ENCODE assay signal across 9 cellular contexts in the genomic region with DNA sequence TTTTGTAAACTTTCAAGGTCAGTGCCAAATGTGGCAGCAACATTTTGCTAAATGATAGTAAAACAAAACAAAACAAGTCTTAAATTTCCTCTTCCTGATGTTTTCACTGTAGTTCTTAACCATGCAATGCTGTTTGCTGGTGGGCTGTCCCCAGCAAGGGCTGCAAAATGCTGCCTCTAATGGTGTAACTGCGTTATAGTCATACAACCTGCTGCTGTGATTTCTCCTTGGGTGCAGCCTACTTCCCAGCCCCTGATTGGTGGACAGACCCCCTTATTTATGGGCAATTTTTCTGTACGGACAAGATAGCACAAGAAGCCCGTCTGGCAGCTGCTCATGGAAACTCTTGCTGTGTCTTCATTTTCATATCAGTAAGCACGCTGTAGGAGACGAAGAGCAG. TPM values are rescaled to one million over a fixed set of nuclear protein-coding genes. Genes with fewer than 3 reads are reported as not detected.
DNase-seq lines count a peak whose midpoint lies in the region; ATAC-seq and TF ChIP-seq lines count a peak whose summit lies in the region.
"Had no signal": no experiment of that assay in that cellular context is flagged by ENCODE, and none has a peak within 500 bp of the region (broad histone marks: within the 10 kb centered on the region; RNA-seq: fewer than 3 reads in every experiment).

No MANE protein-coding gene starts in this region.

- peak; percentile 8 for DNase-seq in EL
- peak; percentile 32 for DNase-seq in WTC11 (ENCODE audit: low spot score)
- DNase-seq in mesothelial cell of epicardium (ENCODE audit: low spot score in 2 of 2, unreplicated experiment in 2 of 2): peak in 1 of 2 experiments; percentile 40
- no peak for DNase-seq in stimulated activated naive CD4-positive, alpha-beta T cell (lab: John Stamatoyannopoulos, UW)
- DNase-seq: NCI-H187 treated with DMSO at 0.1 percent for 48 hours had no signal

- POLR2A ChIA-PET in WTC11 (lab: Charles Lee): no interaction called here

- H3K4me1 Mint-ChIP-seq in WTC11 (peaks cover 8% of the 10 kb centered on the region), mesothelial cell of epicardium (peaks cover 6% of the 10 kb centered on the region)

- peak; percentile 58 for ATAC-seq in HG02885 (IDR thresholded peaks at IDR 0.05; ENCODE audit: poor library complexity, unreplicated experiment)
- ATAC-seq in WTC11: peak; percentile 99
- ATAC-seq in HG03139 (IDR thresholded peaks at IDR 0.05; ENCODE audit: unreplicated experiment): no peak
- no peak for ATAC-seq in GM21367 (IDR thresholded peaks at IDR 0.05; ENCODE audit: unreplicated experiment)
- no peak for ATAC-seq in GM21381 (IDR thresholded peaks at IDR 0.05; ENCODE audit: unreplicated experiment)

- H3K4me3 Mint-ChIP-seq in WTC11: no peak overlapping the region
- no peak overlapping the region for H3K4me3 Mint-ChIP-seq in mesothelial cell of epicardium

- CTCF ChIA-PET in WTC11 (lab: Charles Lee): interaction anchor here (0.5 to 1.0 kb wide), 2 partner anchors 65 to 357 kb away, joined by 3 read pairs; partner anchors contain the start of gene FXN

- peaks cover 7% of the 10 kb centered on the region; the same call in 1 of the 2 replicates for H3K27me3 Mint-ChIP-seq in WTC11 (ENCODE audit: low read depth)
- peaks cover 41% of the 10 kb centered on the region for H3K27me3 Mint-ChIP-seq in mesothelial cell of epicardium (ENCODE audit: low read depth)

- H3K9me3 Mint-ChIP-seq in WTC11 (no peaks in the 10 kb centered on the region), mesothelial cell of epicardium (no peaks in the 10 kb centered on the region)

- H3K36me3 Mint-ChIP-seq in WTC11 (no peaks in the 10 kb centered on the region), mesothelial cell of epicardium (no peaks in the 10 kb centered on the region)

- TF ChIP-seq CTCF in WTC11 (IDR thresholded peaks at IDR 0.05): no peak
- TF ChIP-seq CTCF in mesothelial cell of epicardium (IDR thresholded peaks at IDR 0.05; ENCODE audit: unreplicated experiment): peak; percentile 16

- H3K27ac Mint-ChIP-seq in WTC11 (no peak overlapping the region; the same call in 1 of the 2 replicates), mesothelial cell of epicardium (no peak overlapping the region)

TF ChIP-seq in WTC11, 78 proteins besides CTCF, POLR2A, EP300 and RAD21:
- TF ChIP-seq, protein P1, sequence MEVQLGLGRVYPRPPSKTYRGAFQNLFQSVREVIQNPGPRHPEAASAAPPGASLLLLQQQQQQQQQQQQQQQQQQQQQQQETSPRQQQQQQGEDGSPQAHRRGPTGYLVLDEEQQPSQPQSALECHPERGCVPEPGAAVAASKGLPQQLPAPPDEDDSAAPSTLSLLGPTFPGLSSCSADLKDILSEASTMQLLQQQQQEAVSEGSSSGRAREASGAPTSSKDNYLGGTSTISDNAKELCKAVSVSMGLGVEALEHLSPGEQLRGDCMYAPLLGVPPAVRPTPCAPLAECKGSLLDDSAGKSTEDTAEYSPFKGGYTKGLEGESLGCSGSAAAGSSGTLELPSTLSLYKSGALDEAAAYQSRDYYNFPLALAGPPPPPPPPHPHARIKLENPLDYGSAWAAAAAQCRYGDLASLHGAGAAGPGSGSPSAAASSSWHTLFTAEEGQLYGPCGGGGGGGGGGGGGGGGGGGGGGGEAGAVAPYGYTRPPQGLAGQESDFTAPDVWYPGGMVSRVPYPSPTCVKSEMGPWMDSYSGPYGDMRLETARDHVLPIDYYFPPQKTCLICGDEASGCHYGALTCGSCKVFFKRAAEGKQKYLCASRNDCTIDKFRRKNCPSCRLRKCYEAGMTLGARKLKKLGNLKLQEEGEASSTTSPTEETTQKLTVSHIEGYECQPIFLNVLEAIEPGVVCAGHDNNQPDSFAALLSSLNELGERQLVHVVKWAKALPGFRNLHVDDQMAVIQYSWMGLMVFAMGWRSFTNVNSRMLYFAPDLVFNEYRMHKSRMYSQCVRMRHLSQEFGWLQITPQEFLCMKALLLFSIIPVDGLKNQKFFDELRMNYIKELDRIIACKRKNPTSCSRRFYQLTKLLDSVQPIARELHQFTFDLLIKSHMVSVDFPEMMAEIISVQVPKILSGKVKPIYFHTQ (CRISPR knock-in tag; IDR thresholded peaks at IDR 0.05): no peak
- TF ChIP-seq, protein P2, sequence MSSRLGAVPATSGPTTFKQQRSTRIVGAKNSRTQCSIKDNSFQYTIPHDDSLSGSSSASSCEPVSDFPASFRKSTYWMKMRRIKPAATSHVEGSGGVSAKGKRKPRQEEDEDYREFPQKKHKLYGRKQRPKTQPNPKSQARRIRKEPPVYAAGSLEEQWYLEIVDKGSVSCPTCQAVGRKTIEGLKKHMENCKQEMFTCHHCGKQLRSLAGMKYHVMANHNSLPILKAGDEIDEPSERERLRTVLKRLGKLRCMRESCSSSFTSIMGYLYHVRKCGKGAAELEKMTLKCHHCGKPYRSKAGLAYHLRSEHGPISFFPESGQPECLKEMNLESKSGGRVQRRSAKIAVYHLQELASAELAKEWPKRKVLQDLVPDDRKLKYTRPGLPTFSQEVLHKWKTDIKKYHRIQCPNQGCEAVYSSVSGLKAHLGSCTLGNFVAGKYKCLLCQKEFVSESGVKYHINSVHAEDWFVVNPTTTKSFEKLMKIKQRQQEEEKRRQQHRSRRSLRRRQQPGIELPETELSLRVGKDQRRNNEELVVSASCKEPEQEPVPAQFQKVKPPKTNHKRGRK (CRISPR knock-in tag; IDR thresholded peaks at IDR 0.05; ENCODE audit: borderline replicate concordance): no peak
- TF ChIP-seq NFATC4 (CRISPR knock-in tag; IDR thresholded peaks at IDR 0.05) (no peak), ZMAT4 (CRISPR knock-in tag; IDR thresholded peaks at IDR 0.05) (no peak), ZNF281 (CRISPR knock-in tag; IDR thresholded peaks at IDR 0.05) (no peak), OVOL2 (CRISPR knock-in tag; IDR thresholded peaks at IDR 0.05; ENCODE audit: borderline replicate concordance) (no peak), CREM (CRISPR knock-in tag; IDR thresholded peaks at IDR 0.05) (no peak), TP53 (CRISPR knock-in tag; IDR thresholded peaks at IDR 0.05) (no peak), STAT6 (CRISPR knock-in tag; conservative IDR thresholded peaks at IDR 0.05; ENCODE audit: low read depth) (no peak), GABPB1 (CRISPR knock-in tag; IDR thresholded peaks at IDR 0.05) (no peak), RORB (CRISPR knock-in tag; IDR thresholded peaks at IDR 0.05) (no peak), KAT7 (CRISPR knock-in tag; IDR thresholded peaks at IDR 0.05; ENCODE audit: borderline replicate concordance) (no peak)
- TF ChIP-seq, protein P3, sequence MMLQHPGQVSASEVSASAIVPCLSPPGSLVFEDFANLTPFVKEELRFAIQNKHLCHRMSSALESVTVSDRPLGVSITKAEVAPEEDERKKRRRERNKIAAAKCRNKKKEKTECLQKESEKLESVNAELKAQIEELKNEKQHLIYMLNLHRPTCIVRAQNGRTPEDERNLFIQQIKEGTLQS (CRISPR knock-in tag; conservative IDR thresholded peaks at IDR 0.05): no peak
- TF ChIP-seq, protein P4, sequence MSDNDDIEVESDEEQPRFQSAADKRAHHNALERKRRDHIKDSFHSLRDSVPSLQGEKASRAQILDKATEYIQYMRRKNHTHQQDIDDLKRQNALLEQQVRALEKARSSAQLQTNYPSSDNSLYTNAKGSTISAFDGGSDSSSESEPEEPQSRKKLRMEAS (CRISPR knock-in tag; IDR thresholded peaks at IDR 0.05): no peak

RNA-seq across cellular contexts. Expression of gene PIP5K1B, which starts 26.6 kb away (rescaled TPM):
- total RNA-seq in WTC11 (2021) (5.2 to 6.0 TPM (median 5.7 TPM) in 3 replicates), mesothelial cell of epicardium (0.87 to 1.4 TPM (median 1.3 TPM) in 3 replicates)

Comparison
In these comparisons a context has a peak if more than half of its experiments do, and no peak if none do; other contexts are left out.
1. DNase-seq: peak in EL (single experiment) and WTC11 (single experiment); none in stimulated activated naive CD4-positive, alpha-beta T cell (0 of 6).
2. ATAC-seq: peak in HG02885 (single experiment) and WTC11 (single experiment); none in HG03139 (single experiment), GM21367 (single experiment) and GM21381 (single experiment).